Comparison of ENCODE assay signal across 8 cellular contexts in the genomic region with DNA sequence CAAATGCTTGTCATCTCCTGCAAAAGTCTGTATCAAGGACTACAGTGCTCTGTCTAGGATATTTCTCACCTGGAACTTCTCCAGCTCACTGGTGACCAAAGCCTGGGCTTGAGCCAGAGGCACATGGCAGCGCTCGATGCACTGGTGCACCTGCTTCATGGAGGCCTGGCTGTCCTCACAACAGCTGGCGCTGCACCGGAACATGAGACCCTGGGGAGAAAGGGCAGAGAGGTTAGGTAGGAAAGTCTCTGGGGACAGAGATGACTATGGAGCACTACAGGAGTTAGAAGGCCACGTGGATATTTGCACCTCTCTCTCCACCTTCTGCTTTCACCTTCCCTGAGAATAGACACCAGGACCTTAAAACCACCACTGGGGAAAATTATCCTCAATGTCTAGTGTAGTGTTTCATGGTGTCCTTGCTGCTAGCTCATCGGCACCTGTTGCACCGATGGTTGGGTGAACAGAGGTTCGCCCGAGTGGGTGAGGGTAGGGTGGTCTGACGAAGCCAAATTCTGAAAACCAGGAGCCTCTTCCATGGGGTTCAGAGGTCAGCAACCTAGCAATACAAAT. TPM values are rescaled to one million over a fixed set of nuclear protein-coding genes. Genes with fewer than 3 reads are reported as not detected.
A peak's percentile ranks its signal among the peaks of the same experiment; 100 is the strongest.
DNase-seq lines count a peak whose midpoint lies in the region; ATAC-seq, FAIRE-seq and TF ChIP-seq lines count a peak whose summit lies in the region.

No MANE protein-coding gene starts in this region.

- 44% methylated on average over 10 of the region's 10 CpGs for WGBS in A549 (ENCODE audit: missing lambda C conversion rate)
- WGBS in lung, 2 donors = 62 to 67% methylated on average over 10 of the region's 10 CpGs

- no peaks in the 10 kb centered on the region for H3K9me3 Mint-ChIP-seq in astrocyte (ENCODE audit: unreplicated experiment)

- H2AFZ ChIP-seq in astrocyte (ENCODE audit: low read depth, low read length) = peak overlapping the region; percentile 97

- H3K36me3 ChIP-seq in H7 (replicated peaks; ENCODE audit: control insufficient read depth, insufficient read depth, low read length) (peaks cover 11% of the 10 kb centered on the region), astrocyte (ENCODE audit: insufficient read depth, low read length) (peaks cover 5% of the 10 kb centered on the region), lung (ENCODE audit: control insufficient read depth in 2 of 2, insufficient read depth in 2 of 2, low read length in 2 of 2) (peaks cover 0 to 9% of the 10 kb centered on the region in 2 donors)

- TF ChIP-seq RAD21 in A549 (conservative IDR thresholded peaks at IDR 0.05 in 1 of 2, IDR thresholded peaks at IDR 0.05 in 1 of 2) = no peak

- POLR2A ChIA-PET in A549 (lab: Yijun Ruan, JAX) = interaction anchor here (0.5 to 1.7 kb wide), 2 partner anchors 8 to 524 kb away, joined by 4 to 12 read pairs; a partner anchor contains a TSS

- H3K4me1 Mint-ChIP-seq in astrocyte (ENCODE audit: low read depth, unreplicated experiment) = no peaks in the 10 kb centered on the region

- peak overlapping the region; percentile 95 to 96 for H3K27ac ChIP-seq in A549
- no peak overlapping the region for H3K27ac ChIP-seq in astrocyte (ENCODE audit: low read depth, low read length)
- H3K27ac ChIP-seq in lung (ENCODE audit: low read depth in 1 of 2, low read length in 1 of 2) = peak overlapping the region; percentile 69 to 87

- CTCF ChIA-PET in A549 (lab: Yijun Ruan, JAX) = interaction anchor here (0.6 to 14.4 kb wide), 19 partner anchors 7 to 576 kb away, joined by 3 to 322 read pairs (median 6); a partner anchor contains a TSS

- H3K4me3 Mint-ChIP-seq in astrocyte (ENCODE audit: unreplicated experiment) = peak overlapping the region; percentile 92

- H3K4me1 ChIP-seq in A549 (peaks cover 6% of the 10 kb centered on the region), astrocyte (ENCODE audit: insufficient read depth, low read length) (no peaks in the 10 kb centered on the region), lung (ENCODE audit: control insufficient read depth in 2 of 2, insufficient read depth in 2 of 2, low read length in 2 of 2) (peaks cover 0 to 5% of the 10 kb centered on the region in 2 donors)

- peak overlapping the region; percentile 95 for H3K4me3 ChIP-seq in A549
- H3K4me3 ChIP-seq in H7 (ENCODE audit: insufficient read depth, low read depth, low read length) = peak overlapping the region; percentile 89
- peak overlapping the region; percentile 93 for H3K4me3 ChIP-seq in astrocyte (ENCODE audit: insufficient read depth, low read depth, low read length)
- peak overlapping the region; percentile 81 for H3K4me3 ChIP-seq in lung

- ATAC-seq in A549 (no peak; a peak in 1 of 6 replicates), lung (ENCODE audit: insufficient read depth, low FRiP score) (no peak), GM18505 (IDR thresholded peaks at IDR 0.05; ENCODE audit: unreplicated experiment) (no peak)

- no peak for TF ChIP-seq EP300 in A549 (IDR thresholded peaks at IDR 0.05)

- H3K27me3 ChIP-seq in H7 (ENCODE audit: control insufficient read depth, insufficient read depth, low read length) = no peaks in the 10 kb centered on the region
- no peaks in the 10 kb centered on the region for H3K27me3 ChIP-seq in astrocyte (ENCODE audit: insufficient read depth, low read length)
- no peaks in the 10 kb centered on the region for H3K27me3 ChIP-seq in lung (ENCODE audit: control insufficient read depth, insufficient read depth)

- FAIRE-seq in A549 (lab: Jason Lieb, UNC) (no peak), astrocyte (lab: Jason Lieb, UNC) (no peak)

- no peak for TF ChIP-seq POLR2A in A549 (IDR thresholded peaks at IDR 0.05; ENCODE audit: low read length)
- no peak for TF ChIP-seq POLR2A in GM18505 (IDR thresholded peaks at IDR 0.05; ENCODE audit: borderline replicate concordance, extremely low read depth, insufficient read depth, insufficient read length)

- no peaks in the 10 kb centered on the region for H3K27me3 Mint-ChIP-seq in astrocyte (ENCODE audit: low read depth, unreplicated experiment)

- H3K9ac ChIP-seq in astrocyte (ENCODE audit: low read length) = peak overlapping the region; percentile 89

- peaks cover 7% of the 10 kb centered on the region; the same call in 1 of the 3 replicates for H3K9me3 ChIP-seq in A549
- no peaks in the 10 kb centered on the region for H3K9me3 ChIP-seq in astrocyte (ENCODE audit: insufficient read depth, low read depth, low read length)
- no peaks in the 10 kb centered on the region for H3K9me3 ChIP-seq in lung (ENCODE audit: control insufficient read depth in 2 of 2, insufficient read depth in 1 of 2, low read length in 1 of 2)

- TF ChIP-seq CTCF in A549 (IDR thresholded peaks at IDR 0.05) = no peak
- TF ChIP-seq CTCF in astrocyte (IDR thresholded peaks at IDR 0.05; ENCODE audit: insufficient read depth, low read depth, low read length) = no peak
- TF ChIP-seq CTCF in lung (IDR thresholded peaks at IDR 0.05; ENCODE audit: control extremely low read depth, extremely low read depth) = no peak
- no peak for TF ChIP-seq CTCF in GM13976 (IDR thresholded peaks at IDR 0.05; ENCODE audit: borderline replicate concordance, control extremely low read depth, extremely low read depth, insufficient read depth, missing control alignments)

- H3K27ac Mint-ChIP-seq in astrocyte (ENCODE audit: unreplicated experiment) = peak overlapping the region; percentile 67

- H3K79me2 ChIP-seq in astrocyte (ENCODE audit: insufficient read depth, low read length) = peaks cover 12% of the 10 kb centered on the region

- in situ Hi-C loops in GM13976 (cut with MboI; ENCODE audit: low sequenced_read_pairs, unreplicated experiment) = loop anchor here (25.0 kb wide), 1 partner anchor 336 kb away; no protein-coding TSS in a partner anchor

- H3K4me2 ChIP-seq in A549 (peak overlapping the region; percentile 88), astrocyte (ENCODE audit: low read length) (peak overlapping the region; percentile 97)

- H4K20me1 ChIP-seq in astrocyte (ENCODE audit: insufficient read depth, low read length) = no peaks in the 10 kb centered on the region

- no peaks in the 10 kb centered on the region for H3K36me3 Mint-ChIP-seq in astrocyte (ENCODE audit: low read depth, unreplicated experiment)

- DNase-seq in A549 (ENCODE audit: low read depth in 1 of 2, low spot score in 1 of 2) (no peak), H7 (no peak), astrocyte (ENCODE audit: low read depth) (no peak), lung (ENCODE audit: low spot score) (no peak), NCI-H345 (lab: John Stamatoyannopoulos, UW) (no peak), GM13976 (ENCODE audit: low spot score) (no peak), pons (ENCODE audit: low spot score) (no peak)

TF ChIP-seq in A549, 52 proteins besides CTCF, POLR2A, EP300 and RAD21:
- TF ChIP-seq, protein P1, sequence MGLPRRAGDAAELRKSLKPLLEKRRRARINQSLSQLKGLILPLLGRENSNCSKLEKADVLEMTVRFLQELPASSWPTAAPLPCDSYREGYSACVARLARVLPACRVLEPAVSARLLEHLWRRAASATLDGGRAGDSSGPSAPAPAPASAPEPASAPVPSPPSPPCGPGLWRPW (IDR thresholded peaks at IDR 0.05) = no peak
- no peak for TF ChIP-seq HOXB5 (CRISPR knock-in tag; IDR thresholded peaks at IDR 0.05)
- no peak for TF ChIP-seq CBX8 (IDR thresholded peaks at IDR 0.05)
- no peak for TF ChIP-seq NPAS2 (CRISPR knock-in tag; IDR thresholded peaks at IDR 0.05; ENCODE audit: borderline replicate concordance)

RNA-seq across cellular contexts. Expression of a gene that starts 1.0 kb away (rescaled TPM):
- polyA plus RNA-seq in A549 (2011; rRNA removed) = 88.5 and 117 TPM in 2 replicates
- polyA plus RNA-seq in A549 (2012; cell fraction: cytosol; rRNA removed) = 86.3 and 86.8 TPM in 2 replicates
- 48.5 and 56.0 TPM in 2 replicates for polyA plus RNA-seq in A549 (2012; cell fraction: nucleus; rRNA removed)
- polyA plus RNA-seq in A549 (2017; fragmentation: RNase III; extraction: RNeasy Plus Mini Kit Qiagen cat#74134 plus additional on column Dnase treatment) = 112 to 125 TPM (median 119 TPM) in 3 replicates
- polyA minus RNA-seq in A549 (2011; rRNA and poly(A)+ RNA removed) = 17.9 and 22.2 TPM in 2 replicates
- 84.4 and 87.1 TPM in 2 replicates for total RNA-seq in H7 (2014; rRNA removed; shearing (Covaris generic))
- total RNA-seq in astrocyte = 32.0 and 32.8 TPM in 2 replicates
- total RNA-seq in lung = 10 to 100 TPM; 23.7 to 31.7 TPM
- 10 to 100 TPM; 28.6 to 37.0 TPM for polyA plus RNA-seq in lung

RNA-seq across cellular contexts. Expression of a gene that starts 7.3 kb away (rescaled TPM):
- polyA plus RNA-seq in A549 (2011; rRNA removed) (341 and 555 TPM in 2 replicates), A549 (2017; fragmentation: RNase III; extraction: RNeasy Plus Mini Kit Qiagen cat#74134 plus additional on column Dnase treatment) (483 to 531 TPM (median 514 TPM) in 3 replicates), lung (100 to 1,000 TPM; 151 to 298 TPM)
- polyA plus RNA-seq in A549 (2012; cell fraction: cytosol; rRNA removed) = 311 and 441 TPM in 2 replicates
- 59.2 and 141 TPM in 2 replicates for polyA plus RNA-seq in A549 (2012; cell fraction: nucleus; rRNA removed)
- polyA minus RNA-seq in A549 (2011; rRNA and poly(A)+ RNA removed) = 19.5 and 24.2 TPM in 2 replicates
- 144 and 160 TPM in 2 replicates for total RNA-seq in H7 (2014; rRNA removed; shearing (Covaris generic))
- total RNA-seq in astrocyte (166 and 174 TPM in 2 replicates), lung (100 to 1,000 TPM in 1 of 2 donors, 10 to 100 TPM in 1; 85.0 to 108 TPM)

RNA-seq across cellular contexts. Expression of a gene that starts 42.9 kb away (rescaled TPM):
- polyA plus RNA-seq in A549 (2011; rRNA removed) = 101 and 102 TPM in 2 replicates
- 15.2 and 16.0 TPM in 2 replicates for polyA plus RNA-seq in A549 (2012; cell fraction: cytosol; rRNA removed)
- 6.8 and 8.1 TPM in 2 replicates for polyA plus RNA-seq in A549 (2012; cell fraction: nucleus; rRNA removed)
- polyA plus RNA-seq in A549 (2017; fragmentation: RNase III; extraction: RNeasy Plus Mini Kit Qiagen cat#74134 plus additional on column Dnase treatment) = 48.3 to 53.0 TPM (median 52.9 TPM) in 3 replicates
- 28.4 and 30.5 TPM in 2 replicates for polyA minus RNA-seq in A549 (2011; rRNA and poly(A)+ RNA removed)
- total RNA-seq in H7 (2014; rRNA removed; shearing (Covaris generic)) = 18.8 and 23.4 TPM in 2 replicates
- 93.5 and 94.0 TPM in 2 replicates for total RNA-seq in astrocyte
- 10 to 100 TPM; 65.1 to 76.5 TPM for total RNA-seq in lung
- polyA plus RNA-seq in lung = 10 to 100 TPM; 12.0 to 16.4 TPM

RNA-seq across cellular contexts. Expression of a gene that starts 52.4 kb away (rescaled TPM):
- polyA plus RNA-seq in A549 (2011; rRNA removed) (148 and 173 TPM in 2 replicates), A549 (2017; fragmentation: RNase III; extraction: RNeasy Plus Mini Kit Qiagen cat#74134 plus additional on column Dnase treatment) (59.5 to 65.8 TPM (median 61.2 TPM) in 3 replicates), lung (10 to 100 TPM; 31.5 to 62.9 TPM)
- polyA plus RNA-seq in A549 (2012; cell fraction: cytosol; rRNA removed) = 43.0 and 50.7 TPM in 2 replicates
- 60.2 and 64.0 TPM in 2 replicates for polyA plus RNA-seq in A549 (2012; cell fraction: nucleus; rRNA removed)
- 117 and 131 TPM in 2 replicates for polyA minus RNA-seq in A549 (2011; rRNA and poly(A)+ RNA removed)
- 97.5 and 136 TPM in 2 replicates for total RNA-seq in H7 (2014; rRNA removed; shearing (Covaris generic))
- total RNA-seq in astrocyte (104 and 112 TPM in 2 replicates), lung (100 to 1,000 TPM in 1 of 2 donors, 10 to 100 TPM in 1; 67.5 to 403 TPM)
